In the genomic region with DNA sequence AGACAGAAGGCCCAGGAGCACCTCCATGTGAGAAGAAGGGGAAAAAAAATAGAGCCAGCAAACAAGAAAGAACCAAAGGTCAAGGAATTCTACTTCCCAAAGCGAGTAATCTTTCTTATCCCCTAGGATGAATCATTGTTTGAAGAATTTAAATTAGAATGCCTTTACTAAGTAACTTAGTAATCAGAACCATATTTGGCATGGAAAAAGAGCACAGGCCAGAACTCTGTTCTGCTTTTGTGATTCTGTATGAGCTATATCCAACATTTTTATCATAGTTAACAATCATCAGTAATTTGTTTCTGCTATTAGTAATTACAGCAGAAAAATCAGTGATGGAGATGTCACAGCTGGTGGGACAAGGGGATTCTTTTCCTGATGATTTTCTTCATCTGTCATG, we compare ENCODE assay signal across 14 cellular contexts.
DNase-seq lines count a peak whose midpoint lies in the region; ATAC-seq and TF ChIP-seq lines count a peak whose summit lies in the region.
"Had no signal": no experiment of that assay in that cellular context is flagged by ENCODE, and none has a peak within 500 bp of the region (broad histone marks: within the 10 kb centered on the region; RNA-seq: fewer than 3 reads in every experiment).

No MANE protein-coding gene starts in this region.

- H3K27ac ChIP-seq in thoracic aorta (peak overlapping the region; percentile 52 to 58), caudate nucleus (ENCODE audit: low read depth, low read length) (no peak overlapping the region)

- peaks cover 20% of the 10 kb centered on the region for H3K4me1 Mint-ChIP-seq in HFFc6 (ENCODE audit: low read depth)
- H3K4me1 Mint-ChIP-seq: activated CD4-positive, alpha-beta memory T cell treated with anti-CD3 and anti-CD28 coated beads, Interleukin-2, amount 10 ng/mL, durations not matched to agents 7 days and 5 days; naive B cell had no signal

- peaks cover 9 to 31% of the 10 kb centered on the region in 2 donors for H3K4me1 ChIP-seq in thoracic aorta (ENCODE audit: control insufficient read depth in 1 of 2, low read depth in 2 of 2)

- no peaks in the 10 kb centered on the region for H3K36me3 Mint-ChIP-seq in HFFc6 (ENCODE audit: low read depth)
- H3K36me3 Mint-ChIP-seq: naive B cell had no signal

- no peaks in the 10 kb centered on the region for H3K27me3 ChIP-seq in thoracic aorta (replicated peaks; ENCODE audit: insufficient read depth)

- H3K36me3 ChIP-seq in thoracic aorta, result no peaks in the 10 kb centered on the region

- H3K27me3 Mint-ChIP-seq in HFFc6 (ENCODE audit: insufficient read depth), result no peaks in the 10 kb centered on the region; the same call in 1 of the 2 replicates
- H3K27me3 Mint-ChIP-seq: activated CD4-positive, alpha-beta memory T cell treated with anti-CD3 and anti-CD28 coated beads, Interleukin-2, amount 10 ng/mL, durations not matched to agents 7 days and 5 days; naive B cell had no signal

- peak; percentile 69 for ATAC-seq in thoracic aorta (ENCODE audit: insufficient number of reproducible peaks, low FRiP score, low read depth)
- ATAC-seq in GM21390 (IDR thresholded peaks at IDR 0.05; ENCODE audit: unreplicated experiment), result no peak

- no peak overlapping the region; the same call in 1 of the 2 replicates for H3K27ac Mint-ChIP-seq in HFFc6
- H3K27ac Mint-ChIP-seq: activated CD4-positive, alpha-beta memory T cell treated with anti-CD3 and anti-CD28 coated beads, Interleukin-2, amount 10 ng/mL, durations not matched to agents 7 days and 5 days; activated naive CD4-positive, alpha-beta T cell treated with anti-CD3 and anti-CD28 coated beads for 36 hours; naive B cell had no signal

- in situ Hi-C loops in astrocyte of the spinal cord (cut with HindIII; ENCODE audit: low sequenced_read_pairs), result no loop called here

- TF ChIP-seq CTCF in HFFc6 (IDR thresholded peaks at IDR 0.05) (no peak), astrocyte of the spinal cord (IDR thresholded peaks at IDR 0.05; ENCODE audit: low read depth, low read length) (no peak), thoracic aorta (IDR thresholded peaks at IDR 0.05) (no peak)

- H3K9me3 ChIP-seq in thoracic aorta, result no peaks in the 10 kb centered on the region

- H3K4me3 ChIP-seq in astrocyte of the spinal cord (ENCODE audit: low read depth, low read length) (no peak overlapping the region), thoracic aorta (no peak overlapping the region)

- H3K4me3 Mint-ChIP-seq in HFFc6, result no peak overlapping the region
- H3K4me3 Mint-ChIP-seq: activated CD4-positive, alpha-beta memory T cell treated with anti-CD3 and anti-CD28 coated beads, Interleukin-2, amount 10 ng/mL, durations not matched to agents 7 days and 5 days; activated naive CD4-positive, alpha-beta T cell treated with anti-CD3 and anti-CD28 coated beads for 36 hours; naive B cell had no signal

- DNase-seq in HFFc6 (peak; percentile 74), astrocyte of the spinal cord (ENCODE audit: low read depth, low spot score) (peak; percentile 83), iPS-NIHi7 (ENCODE audit: extremely low spot score) (peak; percentile 9), thoracic aorta (ENCODE audit: low spot score) (no peak), DMS53 (lab: John Stamatoyannopoulos, UW) (no peak), caudate nucleus (lab: John Stamatoyannopoulos, UW) (no peak), COLO829 (ENCODE audit: low spot score) (no peak)
- DNase-seq: activated CD4-positive, alpha-beta memory T cell treated with anti-CD3 and anti-CD28 coated beads, Interleukin-2, amount 10 ng/mL, durations not matched to agents 7 days and 5 days; activated naive CD4-positive, alpha-beta T cell treated with anti-CD3 and anti-CD28 coated beads for 36 hours; effector CD4-positive, alpha-beta T cell; naive B cell; NCI-H187 treated with DMSO at 0.1 percent for 48 hours; T-helper 2 cell had no signal

- H3K9me3 Mint-ChIP-seq in HFFc6, result peaks cover 5% of the 10 kb centered on the region; the same call in 1 of the 2 replicates
- H3K9me3 Mint-ChIP-seq: activated CD4-positive, alpha-beta memory T cell treated with anti-CD3 and anti-CD28 coated beads, Interleukin-2, amount 10 ng/mL, durations not matched to agents 7 days and 5 days; activated naive CD4-positive, alpha-beta T cell treated with anti-CD3 and anti-CD28 coated beads for 36 hours had no signal

Comparison
In these comparisons a context has a peak if more than half of its experiments do, and no peak if none do; other contexts are left out.
1. DNase-seq: peak in HFFc6 (single experiment), astrocyte of the spinal cord (single experiment) and iPS-NIHi7 (single experiment); none in thoracic aorta (single experiment), DMS53 (single experiment), caudate nucleus (0 of 61) and COLO829 (single experiment).